ENCODE assay signal across 8 cellular contexts in the genomic region with DNA sequence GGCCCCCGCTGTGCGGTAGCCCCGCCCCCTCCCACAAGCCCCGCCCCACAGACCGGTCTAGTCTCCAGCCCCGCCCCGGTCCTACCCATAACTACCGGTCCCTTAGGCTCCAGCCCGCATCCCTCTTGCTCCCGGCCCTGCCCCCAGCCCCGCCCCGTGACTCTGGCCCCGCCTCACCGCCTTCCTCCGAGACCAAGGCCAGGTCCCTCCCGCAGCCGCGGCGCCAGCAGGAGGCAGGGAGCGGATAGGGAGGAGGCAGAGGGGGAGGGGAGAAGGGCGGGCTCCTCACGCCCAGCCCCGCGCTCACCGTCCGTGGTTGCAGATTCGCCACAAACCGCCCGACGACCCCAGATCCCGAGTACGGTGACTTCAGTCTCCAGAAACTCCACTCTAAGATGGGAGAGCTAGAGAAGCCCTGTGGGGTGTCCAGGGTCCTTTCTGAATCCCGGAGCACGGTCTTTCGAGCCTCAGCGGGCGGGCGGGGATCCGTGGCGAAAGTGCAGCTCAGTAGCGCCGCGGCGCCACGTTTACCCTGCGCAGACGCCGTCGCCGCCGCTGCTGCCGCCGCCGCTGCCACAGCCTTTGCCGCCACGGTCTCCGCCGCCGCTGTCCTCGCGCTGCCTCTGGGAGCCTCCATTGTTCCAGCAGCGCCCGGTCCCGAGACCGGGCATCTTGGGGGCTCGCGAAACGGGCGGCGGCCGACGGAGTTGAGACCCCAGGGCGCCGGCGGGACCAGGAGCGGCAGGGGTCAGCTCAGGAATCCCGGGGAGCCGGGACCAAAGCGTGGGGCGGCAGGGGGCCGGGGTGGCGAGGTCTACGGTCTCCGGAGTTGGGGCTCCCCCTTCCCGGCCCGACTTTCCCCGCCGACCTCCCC. TPM values are rescaled to one million over a fixed set of nuclear protein-coding genes. Genes with fewer than 3 reads are reported as not detected.
DNase-seq lines count a peak whose midpoint lies in the region; ATAC-seq and TF ChIP-seq lines count a peak whose summit lies in the region.

A gene with protein sequence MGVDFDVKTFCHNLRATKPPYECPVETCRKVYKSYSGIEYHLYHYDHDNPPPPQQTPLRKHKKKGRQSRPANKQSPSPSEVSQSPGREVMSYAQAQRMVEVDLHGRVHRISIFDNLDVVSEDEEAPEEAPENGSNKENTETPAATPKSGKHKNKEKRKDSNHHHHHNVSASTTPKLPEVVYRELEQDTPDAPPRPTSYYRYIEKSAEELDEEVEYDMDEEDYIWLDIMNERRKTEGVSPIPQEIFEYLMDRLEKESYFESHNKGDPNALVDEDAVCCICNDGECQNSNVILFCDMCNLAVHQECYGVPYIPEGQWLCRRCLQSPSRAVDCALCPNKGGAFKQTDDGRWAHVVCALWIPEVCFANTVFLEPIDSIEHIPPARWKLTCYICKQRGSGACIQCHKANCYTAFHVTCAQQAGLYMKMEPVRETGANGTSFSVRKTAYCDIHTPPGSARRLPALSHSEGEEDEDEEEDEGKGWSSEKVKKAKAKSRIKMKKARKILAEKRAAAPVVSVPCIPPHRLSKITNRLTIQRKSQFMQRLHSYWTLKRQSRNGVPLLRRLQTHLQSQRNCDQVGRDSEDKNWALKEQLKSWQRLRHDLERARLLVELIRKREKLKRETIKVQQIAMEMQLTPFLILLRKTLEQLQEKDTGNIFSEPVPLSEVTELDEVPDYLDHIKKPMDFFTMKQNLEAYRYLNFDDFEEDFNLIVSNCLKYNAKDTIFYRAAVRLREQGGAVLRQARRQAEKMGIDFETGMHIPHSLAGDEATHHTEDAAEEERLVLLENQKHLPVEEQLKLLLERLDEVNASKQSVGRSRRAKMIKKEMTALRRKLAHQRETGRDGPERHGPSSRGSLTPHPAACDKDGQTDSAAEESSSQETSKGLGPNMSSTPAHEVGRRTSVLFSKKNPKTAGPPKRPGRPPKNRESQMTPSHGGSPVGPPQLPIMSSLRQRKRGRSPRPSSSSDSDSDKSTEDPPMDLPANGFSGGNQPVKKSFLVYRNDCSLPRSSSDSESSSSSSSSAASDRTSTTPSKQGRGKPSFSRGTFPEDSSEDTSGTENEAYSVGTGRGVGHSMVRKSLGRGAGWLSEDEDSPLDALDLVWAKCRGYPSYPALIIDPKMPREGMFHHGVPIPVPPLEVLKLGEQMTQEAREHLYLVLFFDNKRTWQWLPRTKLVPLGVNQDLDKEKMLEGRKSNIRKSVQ (N-terminal part only) (plus strand): TSS at position 530 of the 874 bp plus-strand sequence. CDS start 2,406 bp downstream, outside the sequence.

- intact Hi-C loops in uterus (cut with DNase I; ENCODE audit: low total_unique reads), result no loop called here

- peak in 1 of 2 donors; percentile 23 for TF ChIP-seq CTCF in right atrium auricular region (IDR thresholded peaks at IDR 0.05)
- TF ChIP-seq CTCF in uterus (IDR thresholded peaks at IDR 0.05), result peak in 3 of 4 experiments; percentile 1 to 34 (median 14)

- peak within 1 kb of the TSS; percentile 93 to 100 for H3K4me3 ChIP-seq in right atrium auricular region
- peak within 1 kb of the TSS; percentile 92 to 95 for H3K4me3 ChIP-seq in uterus

- H3K4me1 ChIP-seq in right atrium auricular region (peaks cover 0 to 25% of the 10 kb centered on the region in 2 donors), uterus (peaks cover 0 to 21% of the 10 kb centered on the region in 2 donors)

- H3K27me3 ChIP-seq in right atrium auricular region (no peaks in the 10 kb centered on the region), uterus (no peaks in the 10 kb centered on the region)

- H3K36me3 ChIP-seq in right atrium auricular region (peaks cover 13% of the 10 kb centered on the region), uterus (no peaks in the 10 kb centered on the region)

- TF ChIP-seq POLR2A in uterus (IDR thresholded peaks at IDR 0.05), result peak in 1 of 2 donors; percentile 68

- H3K9me3 ChIP-seq in right atrium auricular region (no peaks in the 10 kb centered on the region), uterus (no peaks in the 10 kb centered on the region)

- peak; percentile 92 for ATAC-seq in GM18498 (IDR thresholded peaks at IDR 0.05; ENCODE audit: unreplicated experiment)
- ATAC-seq in HG02938 (IDR thresholded peaks at IDR 0.05; ENCODE audit: unreplicated experiment), result peak; percentile 83

- DNase-seq in NCI-H187 (lab: John Stamatoyannopoulos, UW) (peak; percentile 83 to 92), T-helper 2 cell (peak; percentile 97 to 100 (median 100)), right atrium auricular region (ENCODE audit: low spot score) (peak; percentile 99), pulmonary artery endothelial cell (ENCODE audit: low read depth, low spot score) (peak; percentile 97), uterus (peak; percentile 100)

- H3K27ac ChIP-seq in angular gyrus (ENCODE audit: low read depth, low read length) (peak within 1 kb of the TSS; percentile 94), right atrium auricular region (peak within 1 kb of the TSS; percentile 93 to 96), uterus (peak within 1 kb of the TSS; percentile 94 to 96)

RNA-seq across cellular contexts. Expression of the gene that starts here (rescaled TPM):
- total RNA-seq in right atrium auricular region (10 to 100 TPM in 1 of 2 donors, 1 to 10 TPM in 1; 8.8 to 15.3 TPM), pulmonary artery endothelial cell (20.7 and 22.6 TPM in 2 replicates), uterus (10 to 100 TPM; 10.8 to 36.0 (median 16.7) TPM)

Comparison
In these comparisons a context has a peak if more than half of its experiments do, and no peak if none do; other contexts are left out.
1. Peak in every context shown above with its lines: DNase-seq, ATAC-seq, H3K4me3 ChIP-seq and H3K27ac ChIP-seq.